In genomic region chrX:72381439-72382198, GRCh38 we compare ENCODE assay signal across 15 cellular contexts.
DNase-seq lines count a peak whose midpoint lies in the region; ATAC-seq and FAIRE-seq lines count a peak whose summit lies in the region.
"Had no signal": no experiment of that assay in that cellular context is flagged by ENCODE, and none has a peak within 500 bp of the region (broad histone marks: within the 10 kb centered on the region; RNA-seq: fewer than 3 reads in every experiment).

No MANE protein-coding gene starts in this region.

- WGBS in small intestine, 3 donors: 43 to 53% (median 53%) methylated on average over 2 of the region's 2 CpGs

- no peaks in the 10 kb centered on the region for H3K36me3 ChIP-seq in small intestine (ENCODE audit: control insufficient read depth in 2 of 2, insufficient read depth in 2 of 2, low read length in 2 of 2)
- H3K36me3 ChIP-seq in effector memory CD4-positive, alpha-beta T cell (ENCODE audit: control insufficient read depth, insufficient read depth, low read length): no peaks in the 10 kb centered on the region
- H3K36me3 ChIP-seq: SJCRH30 had no signal

- no peak for FAIRE-seq in small intestine (lab: Jason Lieb, UNC)
- FAIRE-seq: islet of Langerhans had no signal

- H3K27me3 ChIP-seq in small intestine (ENCODE audit: control insufficient read depth in 2 of 2, insufficient read depth in 2 of 2, low read length in 2 of 2): no peaks in the 10 kb centered on the region
- H3K27me3 ChIP-seq in effector memory CD4-positive, alpha-beta T cell (replicated peaks; ENCODE audit: control insufficient read depth, insufficient read depth, low read length, poor library complexity, severe bottlenecking): no peaks in the 10 kb centered on the region
- H3K27me3 ChIP-seq: SJCRH30 had no signal

- intact Hi-C loops in left cardiac atrium (cut with DNase I): no loop called here

- no peaks in the 10 kb centered on the region for H3K9me3 ChIP-seq in small intestine (ENCODE audit: control insufficient read depth, low read depth)
- H3K9me3 ChIP-seq in effector memory CD4-positive, alpha-beta T cell (ENCODE audit: control insufficient read depth, low read length): no peaks in the 10 kb centered on the region
- H3K9me3 ChIP-seq: A549, SJCRH30 had no signal

- H3K4me1 Mint-ChIP-seq in activated naive CD8-positive, alpha-beta T cell treated with anti-CD3 and anti-CD28 coated beads, Interleukin-2, amount 50 U/mL, for 24 hours: peaks cover 2% of the 10 kb centered on the region

- no peak overlapping the region for H3K27ac ChIP-seq in small intestine (ENCODE audit: low read depth in 1 of 2, low read length in 1 of 2)
- H3K27ac ChIP-seq in effector memory CD4-positive, alpha-beta T cell (ENCODE audit: insufficient read depth, low read length, poor library complexity, severe bottlenecking): no peak overlapping the region
- H3K27ac ChIP-seq: A549, SJCRH30 had no signal

- no peaks in the 10 kb centered on the region for H3K27me3 Mint-ChIP-seq in activated naive CD8-positive, alpha-beta T cell treated with anti-CD3 and anti-CD28 coated beads, Interleukin-2, amount 50 U/mL, for 24 hours
- H3K27me3 Mint-ChIP-seq: type B pancreatic cell had no signal

- H3K36me3 Mint-ChIP-seq in activated naive CD8-positive, alpha-beta T cell treated with anti-CD3 and anti-CD28 coated beads, Interleukin-2, amount 50 U/mL, for 24 hours (ENCODE audit: low read depth): no peaks in the 10 kb centered on the region
- H3K36me3 Mint-ChIP-seq: type B pancreatic cell had no signal

- H3K4me3 ChIP-seq in small intestine (ENCODE audit: low read depth in 1 of 2, low read length in 2 of 2): no peak overlapping the region
- H3K4me3 ChIP-seq in effector memory CD4-positive, alpha-beta T cell (ENCODE audit: insufficient read depth, low read depth, low read length, poor library complexity, severe bottlenecking): no peak overlapping the region
- H3K4me3 ChIP-seq: A549, SJCRH30 had no signal

- H3K4me3 Mint-ChIP-seq in activated naive CD8-positive, alpha-beta T cell treated with anti-CD3 and anti-CD28 coated beads, Interleukin-2, amount 50 U/mL, for 24 hours: no peak overlapping the region
- H3K4me3 Mint-ChIP-seq: activated naive CD4-positive, alpha-beta T cell treated with anti-CD3 and anti-CD28 coated beads for 36 hours; nephron progenitor cell; type B pancreatic cell had no signal

- in situ Hi-C loops in SK-MEL-5 (cut with HindIII; ENCODE audit: low pct_unique_long_range_greater_than_20kb, low sequenced_read_pairs): no loop called here

- DNase-seq in NCI-H2029 treated with DMSO at 0.1 percent for 48 hours (lab: John Stamatoyannopoulos, UW): peak; percentile 23
- no peak for DNase-seq in NCI-H2029 (lab: John Stamatoyannopoulos, UW)
- DNase-seq in SK-MEL-5 (ENCODE audit: low read depth, low spot score): peak; percentile 76
- DNase-seq in left cardiac atrium: no peak
- peak; percentile 6 for DNase-seq in small intestine
- no peak for DNase-seq in activated naive CD8-positive, alpha-beta T cell treated with anti-CD3 and anti-CD28 coated beads, Interleukin-2, amount 50 U/mL, for 24 hours
- no peak for DNase-seq in effector memory CD4-positive, alpha-beta T cell
- DNase-seq: activated naive CD4-positive, alpha-beta T cell treated with anti-CD3 and anti-CD28 coated beads for 36 hours; DMS 273 treated with DMSO at 0.1 percent for 48 hours; nephron progenitor cell had no signal

- peak; percentile 83 to 85 for ATAC-seq in left cardiac atrium
- no peak for ATAC-seq in GM18858 (IDR thresholded peaks at IDR 0.05; ENCODE audit: unreplicated experiment)
- ATAC-seq in activated naive CD8-positive, alpha-beta T cell treated with anti-CD3 and anti-CD28 coated beads, Interleukin-2, amount 50 U/mL, for 24 hours: no peak
- ATAC-seq: A549 had no signal

- H3K4me1 ChIP-seq in small intestine (ENCODE audit: control insufficient read depth in 2 of 2, insufficient read depth in 1 of 2, low read depth in 1 of 2, low read length in 1 of 2): no peaks in the 10 kb centered on the region
- H3K4me1 ChIP-seq in effector memory CD4-positive, alpha-beta T cell (ENCODE audit: control insufficient read depth, insufficient read depth, low read length, poor library complexity, severe bottlenecking): no peaks in the 10 kb centered on the region
- H3K4me1 ChIP-seq: A549 had no signal

- no peaks in the 10 kb centered on the region for H3K9me3 Mint-ChIP-seq in activated naive CD8-positive, alpha-beta T cell treated with anti-CD3 and anti-CD28 coated beads, Interleukin-2, amount 50 U/mL, for 24 hours
- H3K9me3 Mint-ChIP-seq: activated naive CD4-positive, alpha-beta T cell treated with anti-CD3 and anti-CD28 coated beads for 36 hours; type B pancreatic cell had no signal

- H3K27ac Mint-ChIP-seq in activated naive CD8-positive, alpha-beta T cell treated with anti-CD3 and anti-CD28 coated beads, Interleukin-2, amount 50 U/mL, for 24 hours: no peak overlapping the region
- H3K27ac Mint-ChIP-seq: activated naive CD4-positive, alpha-beta T cell treated with anti-CD3 and anti-CD28 coated beads for 36 hours; nephron progenitor cell; type B pancreatic cell had no signal

Comparison
In these comparisons a context has a peak if more than half of its experiments do, and no peak if none do; other contexts are left out.
1. DNase-seq: peak in NCI-H2029 treated with DMSO at 0.1 percent for 48 hours (single experiment), SK-MEL-5 (single experiment) and small intestine (single experiment); none in NCI-H2029 (single experiment), left cardiac atrium (single experiment), activated naive CD8-positive, alpha-beta T cell treated with anti-CD3 and anti-CD28 coated beads, Interleukin-2, amount 50 U/mL, for 24 hours (single experiment) and effector memory CD4-positive, alpha-beta T cell (0 of 3).
2. ATAC-seq: peak in left cardiac atrium (2 of 2); none in GM18858 (single experiment) and activated naive CD8-positive, alpha-beta T cell treated with anti-CD3 and anti-CD28 coated beads, Interleukin-2, amount 50 U/mL, for 24 hours (single experiment).